In the genomic region with DNA sequence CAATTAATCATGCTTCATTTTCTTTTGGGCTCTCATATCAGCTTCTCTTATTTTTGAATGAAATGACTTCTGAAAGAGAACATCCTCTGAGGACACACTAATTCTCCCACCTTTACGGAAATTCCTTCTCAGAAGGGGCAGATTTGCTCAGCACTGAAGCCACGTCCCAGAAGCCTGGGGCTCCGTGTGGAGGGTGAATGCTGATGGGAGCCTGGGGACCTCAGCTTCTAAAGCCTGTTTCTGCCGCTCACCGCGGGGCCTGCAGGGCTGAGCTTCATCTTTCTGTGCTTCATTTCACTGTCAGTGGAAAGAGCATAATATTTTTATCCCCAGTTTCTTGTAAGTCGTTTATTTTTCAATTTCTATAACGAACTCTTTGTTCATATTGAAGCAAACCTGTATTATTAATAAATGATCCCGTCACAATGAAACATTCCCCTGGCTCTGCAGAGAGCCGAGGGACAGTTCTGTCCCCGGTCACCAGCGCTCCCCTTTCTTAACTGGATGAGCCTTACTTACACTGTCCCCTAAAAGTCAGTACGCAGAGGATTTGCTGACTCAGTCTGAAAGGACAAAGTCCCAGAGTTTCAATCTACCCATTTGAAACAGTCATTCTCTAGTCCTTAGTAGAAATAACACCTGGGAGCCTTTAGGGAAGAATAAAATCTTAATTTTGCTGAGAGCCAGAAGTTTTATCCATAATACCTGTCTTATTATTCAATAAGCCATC, we compare ENCODE assay signal across 1 cellular context.
TF ChIP-seq lines count a peak whose summit lies in the region.

No MANE protein-coding gene starts in this region.

TF ChIP-seq in A549, 52 proteins besides CTCF, POLR2A, EP300 and RAD21:
- TF ChIP-seq PBX3 (IDR thresholded peaks at IDR 0.05) (no peak), MAFK (IDR thresholded peaks at IDR 0.05; ENCODE audit: partially characterized antibody) (peak; percentile 20), RCOR1 (IDR thresholded peaks at IDR 0.05; ENCODE audit: low read depth, low read length) (no peak)
